1 cellular context compared by ENCODE assay signal in the genomic region with DNA sequence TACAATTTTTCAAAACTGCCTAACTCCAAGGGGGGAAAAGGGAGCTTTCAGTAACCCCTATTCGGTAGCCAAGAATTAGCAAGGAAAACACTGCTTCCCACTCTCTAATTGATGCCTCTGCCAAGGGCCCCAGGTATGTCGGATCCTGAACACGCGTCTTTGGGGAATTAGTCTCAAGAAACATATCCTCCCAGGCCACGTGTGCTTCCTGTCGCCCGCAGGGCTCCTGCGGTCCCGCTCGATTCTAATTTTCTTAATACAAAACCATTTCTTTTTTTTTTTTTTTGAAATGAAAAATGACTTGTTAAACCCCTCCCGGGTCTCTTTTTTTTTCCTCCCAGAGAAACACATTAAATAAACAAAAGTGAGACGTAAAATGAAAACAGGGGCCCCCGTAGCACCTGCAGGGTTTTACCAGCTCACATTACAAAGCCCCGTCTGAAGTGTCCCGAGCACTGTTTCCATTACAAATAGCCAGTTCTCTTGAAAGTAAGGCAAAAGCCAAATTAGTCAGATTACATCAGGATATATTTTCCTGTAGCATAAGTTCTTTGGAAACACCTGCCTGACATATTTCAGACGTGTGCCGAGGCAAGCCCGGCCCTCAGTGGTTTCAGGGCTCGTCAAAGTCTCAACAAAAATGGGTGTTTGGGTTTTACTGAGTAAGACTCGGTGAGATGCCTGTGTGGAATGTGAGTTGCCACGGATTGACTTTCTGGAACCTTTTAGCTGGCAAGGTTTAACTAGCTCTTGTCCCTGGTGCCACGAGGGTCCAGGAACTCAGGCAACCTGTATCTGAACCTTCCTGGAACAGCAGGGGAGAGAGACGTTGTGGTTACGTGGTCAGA.
TF ChIP-seq lines count a peak whose summit lies in the region.

No MANE protein-coding gene starts in this region.

TF ChIP-seq in HEK293, 187 proteins besides CTCF, POLR2A, EP300 and RAD21 (continued from another document):
- TF ChIP-seq, protein P1, sequence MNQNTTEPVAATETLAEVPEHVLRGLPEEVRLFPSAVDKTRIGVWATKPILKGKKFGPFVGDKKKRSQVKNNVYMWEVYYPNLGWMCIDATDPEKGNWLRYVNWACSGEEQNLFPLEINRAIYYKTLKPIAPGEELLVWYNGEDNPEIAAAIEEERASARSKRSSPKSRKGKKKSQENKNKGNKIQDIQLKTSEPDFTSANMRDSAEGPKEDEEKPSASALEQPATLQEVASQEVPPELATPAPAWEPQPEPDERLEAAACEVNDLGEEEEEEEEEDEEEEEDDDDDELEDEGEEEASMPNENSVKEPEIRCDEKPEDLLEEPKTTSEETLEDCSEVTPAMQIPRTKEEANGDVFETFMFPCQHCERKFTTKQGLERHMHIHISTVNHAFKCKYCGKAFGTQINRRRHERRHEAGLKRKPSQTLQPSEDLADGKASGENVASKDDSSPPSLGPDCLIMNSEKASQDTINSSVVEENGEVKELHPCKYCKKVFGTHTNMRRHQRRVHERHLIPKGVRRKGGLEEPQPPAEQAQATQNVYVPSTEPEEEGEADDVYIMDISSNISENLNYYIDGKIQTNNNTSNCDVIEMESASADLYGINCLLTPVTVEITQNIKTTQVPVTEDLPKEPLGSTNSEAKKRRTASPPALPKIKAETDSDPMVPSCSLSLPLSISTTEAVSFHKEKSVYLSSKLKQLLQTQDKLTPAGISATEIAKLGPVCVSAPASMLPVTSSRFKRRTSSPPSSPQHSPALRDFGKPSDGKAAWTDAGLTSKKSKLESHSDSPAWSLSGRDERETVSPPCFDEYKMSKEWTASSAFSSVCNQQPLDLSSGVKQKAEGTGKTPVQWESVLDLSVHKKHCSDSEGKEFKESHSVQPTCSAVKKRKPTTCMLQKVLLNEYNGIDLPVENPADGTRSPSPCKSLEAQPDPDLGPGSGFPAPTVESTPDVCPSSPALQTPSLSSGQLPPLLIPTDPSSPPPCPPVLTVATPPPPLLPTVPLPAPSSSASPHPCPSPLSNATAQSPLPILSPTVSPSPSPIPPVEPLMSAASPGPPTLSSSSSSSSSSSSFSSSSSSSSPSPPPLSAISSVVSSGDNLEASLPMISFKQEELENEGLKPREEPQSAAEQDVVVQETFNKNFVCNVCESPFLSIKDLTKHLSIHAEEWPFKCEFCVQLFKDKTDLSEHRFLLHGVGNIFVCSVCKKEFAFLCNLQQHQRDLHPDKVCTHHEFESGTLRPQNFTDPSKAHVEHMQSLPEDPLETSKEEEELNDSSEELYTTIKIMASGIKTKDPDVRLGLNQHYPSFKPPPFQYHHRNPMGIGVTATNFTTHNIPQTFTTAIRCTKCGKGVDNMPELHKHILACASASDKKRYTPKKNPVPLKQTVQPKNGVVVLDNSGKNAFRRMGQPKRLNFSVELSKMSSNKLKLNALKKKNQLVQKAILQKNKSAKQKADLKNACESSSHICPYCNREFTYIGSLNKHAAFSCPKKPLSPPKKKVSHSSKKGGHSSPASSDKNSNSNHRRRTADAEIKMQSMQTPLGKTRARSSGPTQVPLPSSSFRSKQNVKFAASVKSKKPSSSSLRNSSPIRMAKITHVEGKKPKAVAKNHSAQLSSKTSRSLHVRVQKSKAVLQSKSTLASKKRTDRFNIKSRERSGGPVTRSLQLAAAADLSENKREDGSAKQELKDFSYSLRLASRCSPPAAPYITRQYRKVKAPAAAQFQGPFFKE (tag by site-specific recombination; IDR thresholded peaks at IDR 0.05; ENCODE audit: borderline replicate concordance): no peak
- TF ChIP-seq, protein P2, sequence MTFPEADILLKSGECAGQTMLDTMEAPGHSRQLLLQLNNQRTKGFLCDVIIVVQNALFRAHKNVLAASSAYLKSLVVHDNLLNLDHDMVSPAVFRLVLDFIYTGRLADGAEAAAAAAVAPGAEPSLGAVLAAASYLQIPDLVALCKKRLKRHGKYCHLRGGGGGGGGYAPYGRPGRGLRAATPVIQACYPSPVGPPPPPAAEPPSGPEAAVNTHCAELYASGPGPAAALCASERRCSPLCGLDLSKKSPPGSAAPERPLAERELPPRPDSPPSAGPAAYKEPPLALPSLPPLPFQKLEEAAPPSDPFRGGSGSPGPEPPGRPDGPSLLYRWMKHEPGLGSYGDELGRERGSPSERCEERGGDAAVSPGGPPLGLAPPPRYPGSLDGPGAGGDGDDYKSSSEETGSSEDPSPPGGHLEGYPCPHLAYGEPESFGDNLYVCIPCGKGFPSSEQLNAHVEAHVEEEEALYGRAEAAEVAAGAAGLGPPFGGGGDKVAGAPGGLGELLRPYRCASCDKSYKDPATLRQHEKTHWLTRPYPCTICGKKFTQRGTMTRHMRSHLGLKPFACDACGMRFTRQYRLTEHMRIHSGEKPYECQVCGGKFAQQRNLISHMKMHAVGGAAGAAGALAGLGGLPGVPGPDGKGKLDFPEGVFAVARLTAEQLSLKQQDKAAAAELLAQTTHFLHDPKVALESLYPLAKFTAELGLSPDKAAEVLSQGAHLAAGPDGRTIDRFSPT (tag by site-specific recombination; IDR thresholded peaks at IDR 0.05): no peak
- TF ChIP-seq ZNF394 (tag by site-specific recombination; IDR thresholded peaks at IDR 0.05; ENCODE audit: borderline replicate concordance): no peak
- no peak for TF ChIP-seq ZNF48 (tag by site-specific recombination; IDR thresholded peaks at IDR 0.05)
- TF ChIP-seq, protein P3, sequence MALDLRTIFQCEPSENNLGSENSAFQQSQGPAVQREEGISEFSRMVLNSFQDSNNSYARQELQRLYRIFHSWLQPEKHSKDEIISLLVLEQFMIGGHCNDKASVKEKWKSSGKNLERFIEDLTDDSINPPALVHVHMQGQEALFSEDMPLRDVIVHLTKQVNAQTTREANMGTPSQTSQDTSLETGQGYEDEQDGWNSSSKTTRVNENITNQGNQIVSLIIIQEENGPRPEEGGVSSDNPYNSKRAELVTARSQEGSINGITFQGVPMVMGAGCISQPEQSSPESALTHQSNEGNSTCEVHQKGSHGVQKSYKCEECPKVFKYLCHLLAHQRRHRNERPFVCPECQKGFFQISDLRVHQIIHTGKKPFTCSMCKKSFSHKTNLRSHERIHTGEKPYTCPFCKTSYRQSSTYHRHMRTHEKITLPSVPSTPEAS (tag by site-specific recombination; IDR thresholded peaks at IDR 0.05): no peak
- no peak for TF ChIP-seq ZNF560 (tag by site-specific recombination; IDR thresholded peaks at IDR 0.05; ENCODE audit: borderline replicate concordance)
- no peak for TF ChIP-seq ZNF266 (tag by site-specific recombination; IDR thresholded peaks at IDR 0.05; ENCODE audit: low read depth)
- TF ChIP-seq KLF8 (tag by site-specific recombination; IDR thresholded peaks at IDR 0.05): no peak
- TF ChIP-seq, protein P4, sequence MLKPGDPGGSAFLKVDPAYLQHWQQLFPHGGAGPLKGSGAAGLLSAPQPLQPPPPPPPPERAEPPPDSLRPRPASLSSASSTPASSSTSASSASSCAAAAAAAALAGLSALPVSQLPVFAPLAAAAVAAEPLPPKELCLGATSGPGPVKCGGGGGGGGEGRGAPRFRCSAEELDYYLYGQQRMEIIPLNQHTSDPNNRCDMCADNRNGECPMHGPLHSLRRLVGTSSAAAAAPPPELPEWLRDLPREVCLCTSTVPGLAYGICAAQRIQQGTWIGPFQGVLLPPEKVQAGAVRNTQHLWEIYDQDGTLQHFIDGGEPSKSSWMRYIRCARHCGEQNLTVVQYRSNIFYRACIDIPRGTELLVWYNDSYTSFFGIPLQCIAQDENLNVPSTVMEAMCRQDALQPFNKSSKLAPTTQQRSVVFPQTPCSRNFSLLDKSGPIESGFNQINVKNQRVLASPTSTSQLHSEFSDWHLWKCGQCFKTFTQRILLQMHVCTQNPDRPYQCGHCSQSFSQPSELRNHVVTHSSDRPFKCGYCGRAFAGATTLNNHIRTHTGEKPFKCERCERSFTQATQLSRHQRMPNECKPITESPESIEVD (tag by site-specific recombination; IDR thresholded peaks at IDR 0.05): peak; percentile 57
- TF ChIP-seq ZNF416 (tag by site-specific recombination; IDR thresholded peaks at IDR 0.05): no peak
- no peak; the same call in 1 of the 2 replicates for TF ChIP-seq TCF7L2 (IDR thresholded peaks at IDR 0.05; ENCODE audit: borderline replicate concordance, low read depth, low read length)
TF ChIP-seq in HEK293: peak in this region for 5.
